11 cellular contexts compared by ENCODE assay signal in genomic region chr16:16096161-16096857, GRCh38.
DNase-seq lines count a peak whose midpoint lies in the region; ATAC-seq, FAIRE-seq and TF ChIP-seq lines count a peak whose summit lies in the region.
"Had no signal": no experiment of that assay in that cellular context is flagged by ENCODE, and none has a peak within 500 bp of the region (broad histone marks: within the 10 kb centered on the region; RNA-seq: fewer than 3 reads in every experiment).

No MANE protein-coding gene starts in this region.

- TF ChIP-seq EP300 in K562 (IDR thresholded peaks at IDR 0.05; ENCODE audit: low read length), result no peak

- H3K4me1 ChIP-seq in HCT116 (ENCODE audit: control insufficient read depth in 1 of 2, insufficient read depth in 2 of 2, low read length in 2 of 2) (no peaks in the 10 kb centered on the region), K562 (replicated peaks in 1 of 2; ENCODE audit: control insufficient read depth in 2 of 2, insufficient read depth in 2 of 2, low read length in 2 of 2) (no peaks in the 10 kb centered on the region), testis (peaks cover 42% of the 10 kb centered on the region)

- TF ChIP-seq CTCF in HCT116 (IDR thresholded peaks at IDR 0.05 in 2 of 3, conservative IDR thresholded peaks at IDR 0.05 in 1 of 3; ENCODE audit: borderline replicate concordance in 1 of 3, insufficient read depth in 1 of 3, low read depth in 2 of 3, low read length in 2 of 3) (peak in 1 of 3 experiments; percentile 38; a peak in 3 of 6 replicates), K562 (IDR thresholded peaks at IDR 0.05 in 2 of 3, conservative IDR thresholded peaks at IDR 0.05 in 1 of 3; ENCODE audit: insufficient read depth in 2 of 3, low read depth in 1 of 3, low read length in 3 of 3) (peak in 1 of 3 experiments; percentile 12; a peak in 1 of 6 replicates), testis (IDR thresholded peaks at IDR 0.05) (no peak), dorsolateral prefrontal cortex (IDR thresholded peaks at IDR 0.05 in 54 of 56, conservative IDR thresholded peaks at IDR 0.05 in 2 of 56; ENCODE audit: low read depth in 1 of 56, partially characterized antibody in 56 of 56) (peak in 2 of 56 donors; percentile 5 to 30)

- CTCF ChIA-PET in HCT116 (lab: Charles Lee), result no interaction called here
- CTCF ChIA-PET in K562 (lab: Yijun Ruan, JAX; ENCODE audit: low intra/inter-chr PET ratio), result no interaction called here

- TF ChIP-seq RAD21 in HCT116 (IDR thresholded peaks at IDR 0.05; ENCODE audit: low read depth) (no peak), K562 (CRISPR knock-in tag; conservative IDR thresholded peaks at IDR 0.05 in 1 of 2, IDR thresholded peaks at IDR 0.05 in 1 of 2) (no peak)

- no peaks in the 10 kb centered on the region for H4K20me1 ChIP-seq in HCT116 (ENCODE audit: insufficient read depth)
- H4K20me1 ChIP-seq in K562 (replicated peaks; ENCODE audit: control insufficient read depth, insufficient read depth, low read length), result no peaks in the 10 kb centered on the region

- no peak for FAIRE-seq in K562 (lab: Jason Lieb, UNC)
- FAIRE-seq: islet of Langerhans had no signal

- POLR2A ChIA-PET in HCT116 (lab: Charles Lee), result no interaction called here
- POLR2A ChIA-PET in K562 (lab: Yijun Ruan, JAX), result interaction anchor here (0.6 to 0.8 kb wide), 3 partner anchors 8 to 249 kb away, joined by 3 to 4 read pairs (median 3); no protein-coding TSS in a partner anchor

- H3K4me2 ChIP-seq in HCT116 (ENCODE audit: low read length) (no peak overlapping the region), K562 (ENCODE audit: insufficient read depth, low read length) (no peak overlapping the region)

- H3K9me3 ChIP-seq in HCT116 (ENCODE audit: control insufficient read depth in 1 of 2, insufficient read depth in 1 of 2, low read depth in 1 of 2, low read length in 2 of 2), result no peaks in the 10 kb centered on the region
- H3K9me3 ChIP-seq in K562 (replicated peaks; ENCODE audit: control insufficient read depth, insufficient read depth, low read depth, low read length), result no peaks in the 10 kb centered on the region
- no peaks in the 10 kb centered on the region for H3K9me3 ChIP-seq in testis

- in situ Hi-C loops in K562 (cut with MboI), result no loop called here

- H3K9me2 ChIP-seq in HCT116 (ENCODE audit: insufficient read depth), result no peaks in the 10 kb centered on the region

- no peaks in the 10 kb centered on the region for H3K9me1 ChIP-seq in K562 (ENCODE audit: control insufficient read depth, insufficient read depth, low read length)

- BruUV-seq in HCT116 (replicated peaks; lab: Mats Ljungman, UMichigan) (no TSS peak), K562 (replicated peaks; lab: Mats Ljungman, UMichigan) (no TSS peak)

- H3K4me3 ChIP-seq in HCT116 (replicated peaks in 1 of 2; ENCODE audit: low read depth in 1 of 2, low read length in 2 of 2) (no peak overlapping the region), K562 (no peak overlapping the region), testis (no peak overlapping the region), dorsolateral prefrontal cortex (no peak overlapping the region)

- TF ChIP-seq POLR2A in HCT116 (IDR thresholded peaks at IDR 0.05; ENCODE audit: borderline replicate concordance, extremely low read depth, insufficient read depth, insufficient read length) (no peak), K562 (conservative IDR thresholded peaks at IDR 0.05) (no peak), testis (IDR thresholded peaks at IDR 0.05) (no peak)

- H3K36me3 ChIP-seq in HCT116 (ENCODE audit: control insufficient read depth in 1 of 2, insufficient read depth in 2 of 2, low read length in 2 of 2) (peaks cover 31% of the 10 kb centered on the region in 2 experiments), K562 (ENCODE audit: control insufficient read depth, insufficient read depth, low read length) (peaks cover 74% of the 10 kb centered on the region), testis (ENCODE audit: low read depth, missing control alignments) (no peaks in the 10 kb centered on the region)

- DNase-seq in HCT116 (ENCODE audit: low read depth, low spot score), result no peak
- no peak for DNase-seq in K562 (ENCODE audit: extremely low read depth in 1 of 4, low spot score in 3 of 4)
- DNase-seq in kidney glomerular epithelial cell (lab: John Stamatoyannopoulos, UW), result peak; percentile 50
- DNase-seq in testis, result peak; percentile 78
- no peak for DNase-seq in A172 (ENCODE audit: low spot score)
- DNase-seq in dorsolateral prefrontal cortex, result no peak
- DNase-seq in NCI-H1092 treated with DMSO at 0.1 percent for 48 hours (lab: John Stamatoyannopoulos, UW), result no peak
- DNase-seq: activated naive CD4-positive, alpha-beta T cell treated with anti-CD3 and anti-CD28 coated beads, Interleukin-2, amount 10 ng/mL, durations not matched to agents 7 days and 5 days; SIG-M5 had no signal

- H3K27ac ChIP-seq in HCT116 (ENCODE audit: low read depth, low read length) (no peak overlapping the region), K562 (ENCODE audit: extremely low read depth, low read depth, low read length) (no peak overlapping the region), testis (peak overlapping the region; percentile 72 to 84), dorsolateral prefrontal cortex (peak overlapping the region in 1 of 59 donors; percentile 11)

- RAD21 ChIA-PET in HCT116 (lab: Charles Lee; ENCODE audit: low non-redundant PET in 1 of 2, low total read pairs in 2 of 2, uncharacterized antibody in 2 of 2, unreplicated experiment in 2 of 2), result no interaction called here

- no peak overlapping the region for H3K9ac ChIP-seq in HCT116 (ENCODE audit: low read length)
- no peak overlapping the region for H3K9ac ChIP-seq in K562 (ENCODE audit: insufficient read depth in 1 of 2, low read depth in 2 of 2, low read length in 2 of 2)

- peak; percentile 49; the same call in 1 of the 2 replicates for ATAC-seq in HCT116
- ATAC-seq in K562, result no peak
- no peak for ATAC-seq in GM21737 (IDR thresholded peaks at IDR 0.05; ENCODE audit: unreplicated experiment)

- intact Hi-C loops in HCT116 (cut with micrococcal nuclease) (no loop called here), K562 (cut with micrococcal nuclease) (no loop called here), testis (cut with DNase I; ENCODE audit: low total_unique reads) (no loop called here), dorsolateral prefrontal cortex (cut with DNase I) (no loop called here)

- peaks cover 3% of the 10 kb centered on the region; the same call in 1 of the 2 replicates for H3K79me2 ChIP-seq in HCT116 (ENCODE audit: insufficient read depth, low read length)
- no peaks in the 10 kb centered on the region for H3K79me2 ChIP-seq in K562 (ENCODE audit: control insufficient read depth, insufficient read depth, low read length)

- H2AFZ ChIP-seq in HCT116 (ENCODE audit: low read depth, low read length, poor library complexity, severe bottlenecking) (no peak overlapping the region), K562 (ENCODE audit: low read depth, low read length) (no peak overlapping the region)

- H3K27me3 ChIP-seq in HCT116 (ENCODE audit: insufficient read depth, low read length), result no peaks in the 10 kb centered on the region
- H3K27me3 ChIP-seq in K562 (ENCODE audit: control insufficient read depth in 2 of 2, insufficient read depth in 2 of 2, low read length in 2 of 2), result no peaks in the 10 kb centered on the region
- H3K27me3 ChIP-seq in testis, result no peaks in the 10 kb centered on the region
- no peaks in the 10 kb centered on the region for H3K27me3 ChIP-seq in dorsolateral prefrontal cortex

- WGBS in K562 (ENCODE audit: insufficient coverage, low coverage, missing lambda C conversion rate), result 84% methylated on average over 12 of the region's 12 CpGs
- 25 to 49% methylated on average over 12 of the region's 12 CpGs for WGBS in testis, 2 donors

TF ChIP-seq in HCT116, 20 proteins besides CTCF, POLR2A, EP300 and RAD21:
- no peak for TF ChIP-seq SRF (IDR thresholded peaks at IDR 0.05; ENCODE audit: low read depth)

TF ChIP-seq in K562, 482 proteins besides CTCF, POLR2A, EP300 and RAD21:
- TF ChIP-seq ZNF830 (CRISPR knock-in tag; IDR thresholded peaks at IDR 0.05), result no peak
- TF ChIP-seq RBM17 (IDR thresholded peaks at IDR 0.05; ENCODE audit: borderline replicate concordance, low read depth, low read length), result no peak
- peak; percentile 37; the same call in 1 of the 2 replicates for TF ChIP-seq ZNF384 (IDR thresholded peaks at IDR 0.05; ENCODE audit: low read depth, low read length)
- no peak for TF ChIP-seq MEIS2 (IDR thresholded peaks at IDR 0.05; ENCODE audit: partially characterized antibody)

Comparison
In these comparisons a context has a peak if more than half of its experiments do, and no peak if none do; other contexts are left out.
1. DNase-seq: peak in kidney glomerular epithelial cell (single experiment) and testis (single experiment); none in HCT116 (single experiment), K562 (0 of 4), A172 (single experiment), dorsolateral prefrontal cortex (0 of 10) and NCI-H1092 treated with DMSO at 0.1 percent for 48 hours (single experiment).
2. H3K27ac ChIP-seq: peak in testis (2 of 2); none in HCT116 (single experiment) and K562 (single experiment).